Comparison of ENCODE assay signal across 8 cellular contexts in genomic region chr5:98769256-98770157, GRCh38. TPM values are rescaled to one million over a fixed set of nuclear protein-coding genes. Genes with fewer than 3 reads are reported as not detected.
DNase-seq lines count a peak whose midpoint lies in the region; ATAC-seq, FAIRE-seq and TF ChIP-seq lines count a peak whose summit lies in the region.

No MANE protein-coding gene starts in this region.

- H3K27ac ChIP-seq in ACC112 (ENCODE audit: low read depth, low read length): peak overlapping the region; percentile 89
- H3K27ac ChIP-seq in Peyer's patch: peak overlapping the region; percentile 57 to 79 (median 66)
- H3K27ac ChIP-seq in body of pancreas: peak overlapping the region; percentile 47 to 80 (median 60)
- no peak overlapping the region for H3K27ac ChIP-seq in iPS-18a (ENCODE audit: low read length)
- peak overlapping the region; percentile 77 to 97 (median 88) for H3K27ac ChIP-seq in gastrocnemius medialis

- TF ChIP-seq CTCF in Peyer's patch (IDR thresholded peaks at IDR 0.05): no peak
- TF ChIP-seq CTCF in body of pancreas (IDR thresholded peaks at IDR 0.05): peak in 1 of 7 experiments; percentile 17
- peak in 1 of 5 experiments; percentile 40 for TF ChIP-seq CTCF in gastrocnemius medialis (IDR thresholded peaks at IDR 0.05 in 4 of 5, conservative IDR thresholded peaks at IDR 0.05 in 1 of 5)

- no peaks in the 10 kb centered on the region for H3K9me3 ChIP-seq in Peyer's patch
- H3K9me3 ChIP-seq in body of pancreas: no peaks in the 10 kb centered on the region
- H3K9me3 ChIP-seq in iPS-18a (ENCODE audit: control insufficient read depth, low read depth, low read length): no peaks in the 10 kb centered on the region
- no peaks in the 10 kb centered on the region for H3K9me3 ChIP-seq in gastrocnemius medialis

- intact Hi-C loops in body of pancreas (cut with DNase I): no loop called here
- intact Hi-C loops in gastrocnemius medialis (cut with DNase I; ENCODE audit: low total_unique reads): loop anchor here (2.0 to 10.0 kb wide), 5 partner anchors 17 to 1965 kb away; partner anchors contain the start of gene ERAP1

- peaks cover 9% of the 10 kb centered on the region for H3K4me1 ChIP-seq in ACC112 (ENCODE audit: control insufficient read depth, insufficient read depth, low read length, unreplicated experiment)
- H3K4me1 ChIP-seq in Peyer's patch: peaks cover 0 to 18% (median 6%) of the 10 kb centered on the region in 4 donors
- peaks cover 14% of the 10 kb centered on the region for H3K4me1 ChIP-seq in body of pancreas
- H3K4me1 ChIP-seq in iPS-18a (ENCODE audit: control insufficient read depth, low read depth, low read length): peaks cover 28% of the 10 kb centered on the region
- H3K4me1 ChIP-seq in gastrocnemius medialis: peaks cover 8 to 13% of the 10 kb centered on the region in 2 donors

- H3K79me2 ChIP-seq in ACC112 (ENCODE audit: control insufficient read depth, insufficient read depth, low read length, unreplicated experiment): peaks cover 52% of the 10 kb centered on the region

- in situ Hi-C loops in gastrocnemius medialis (cut with MboI; ENCODE audit: low sequenced_read_pairs in 4 of 4): loop anchor here in 3 of 4 donors (10.0 to 25.0 kb wide), 3 partner anchors 155 to 1582 kb away; partner anchors contain the start of genes CHD1 (in 1 of the 3) and RIOK2 (in 1 of the 3)

- H3K27me3 ChIP-seq in ACC112 (ENCODE audit: insufficient read depth, low read length) (no peaks in the 10 kb centered on the region), Peyer's patch (no peaks in the 10 kb centered on the region), body of pancreas (no peaks in the 10 kb centered on the region), iPS-18a (ENCODE audit: control insufficient read depth, insufficient read depth, low read length) (peaks cover 34% of the 10 kb centered on the region), gastrocnemius medialis (no peaks in the 10 kb centered on the region)

- FAIRE-seq in GM12892 (lab: Jason Lieb, UNC): no peak

- H3K36me3 ChIP-seq in ACC112 (ENCODE audit: insufficient read depth, low read length) (peaks cover 3% of the 10 kb centered on the region; the same call in 1 of the 2 replicates), Peyer's patch (no peaks in the 10 kb centered on the region), body of pancreas (replicated peaks in 1 of 2; ENCODE audit: insufficient read depth in 1 of 2, low read depth in 2 of 2) (no peaks in the 10 kb centered on the region), iPS-18a (ENCODE audit: control insufficient read depth, low read depth, low read length) (no peaks in the 10 kb centered on the region), gastrocnemius medialis (no peaks in the 10 kb centered on the region)

- ATAC-seq in body of pancreas (no peak), gastrocnemius medialis (no peak), GM21367 (IDR thresholded peaks at IDR 0.05; ENCODE audit: unreplicated experiment) (no peak), HG02623 (IDR thresholded peaks at IDR 0.05; ENCODE audit: unreplicated experiment) (no peak)

- H2AFZ ChIP-seq in ACC112 (ENCODE audit: low read length, unreplicated experiment): peak overlapping the region; percentile 98

- peak overlapping the region; percentile 81 for H3K9ac ChIP-seq in iPS-18a (ENCODE audit: low read length)

- DNase-seq in GM12892 (ENCODE audit: insufficient read length) (peak; percentile 26), Peyer's patch (peak; percentile 55 to 74 (median 68)), body of pancreas (peak; percentile 32 to 67 (median 44)), gastrocnemius medialis (peak in 1 of 2 donors; percentile 7)

- TF ChIP-seq POLR2A in GM12892 (IDR thresholded peaks at IDR 0.05; ENCODE audit: low read depth, low read length): no peak
- no peak for TF ChIP-seq POLR2A in Peyer's patch (IDR thresholded peaks at IDR 0.05)
- TF ChIP-seq POLR2A in body of pancreas (IDR thresholded peaks at IDR 0.05): no peak
- no peak for TF ChIP-seq POLR2A in gastrocnemius medialis (IDR thresholded peaks at IDR 0.05)

- H3K4me3 ChIP-seq in ACC112 (ENCODE audit: low read depth, low read length) (peak overlapping the region; percentile 85), Peyer's patch (peak overlapping the region; percentile 54 to 93 (median 74)), body of pancreas (peak overlapping the region; percentile 39 to 52), iPS-18a (ENCODE audit: low read length) (peak overlapping the region; percentile 88), gastrocnemius medialis (peak overlapping the region; percentile 68 to 86 (median 74))

- 0 to 2% methylated on average over 17 to 59 of the region's 59 CpGs for WGBS in body of pancreas, 2 donors

RNA-seq across cellular contexts. Expression of gene RGMB, which starts 4.0 kb away (rescaled TPM):
- 3.9 TPM for polyA plus RNA-seq in GM12892 (2012; ENCODE audit: missing spikeins)
- total RNA-seq in Peyer's patch (100 to 1,000 TPM in 3 of 4 donors, 10 to 100 TPM in 1; 55.0 to 298 (median 138) TPM), body of pancreas (10 to 100 TPM; 21.0 to 21.8 TPM), gastrocnemius medialis (10 to 100 TPM; 11.2 to 57.8 (median 25.9) TPM)
